1 cellular context compared by ENCODE assay signal in the genomic region with DNA sequence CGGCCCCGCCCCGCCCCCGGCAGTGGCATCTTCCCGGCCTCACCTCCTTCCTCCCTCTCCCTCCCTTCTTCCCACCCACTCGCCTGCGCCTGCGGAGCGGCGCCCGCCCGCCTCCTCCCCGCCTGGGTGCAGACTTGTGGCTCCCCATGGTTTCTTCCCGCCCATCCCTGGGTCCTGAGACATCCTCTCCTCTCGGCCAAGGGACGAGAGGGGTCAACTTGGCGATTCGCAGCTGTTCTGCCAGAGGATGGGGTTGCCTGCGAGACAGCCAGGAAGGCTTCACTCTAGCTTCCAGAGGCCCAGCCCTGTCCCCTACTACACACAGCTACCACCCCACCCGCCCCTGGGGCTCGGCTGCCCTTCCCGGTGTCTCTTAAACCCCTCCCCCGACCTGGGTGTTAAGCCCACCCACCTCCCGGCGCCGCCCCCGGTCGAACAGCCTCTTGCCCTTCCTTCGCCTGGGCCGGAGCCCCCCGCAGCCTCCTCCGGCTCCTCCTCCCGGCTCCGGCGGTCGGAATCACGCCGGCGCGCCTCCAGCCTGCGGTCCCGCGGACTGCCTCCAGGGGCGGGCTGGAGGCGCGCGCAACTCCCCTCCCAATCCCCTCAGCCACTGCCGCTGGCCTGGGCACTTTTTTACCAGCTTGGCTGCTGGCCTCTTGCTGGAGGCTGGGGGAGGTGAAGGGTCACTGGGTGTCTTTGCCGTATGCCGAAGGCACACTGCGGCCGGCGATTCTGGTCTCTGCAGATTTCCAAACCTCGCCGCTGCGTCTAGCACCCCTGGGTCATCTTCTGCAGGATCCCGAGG.
A peak's percentile ranks its signal among the peaks of the same experiment; 100 is the strongest.
TF ChIP-seq lines count a peak whose summit lies in the region.

No MANE protein-coding gene starts in this region.

TF ChIP-seq in HepG2, 621 proteins besides CTCF, POLR2A, EP300 and RAD21 (continued from another document):
- no peak for TF ChIP-seq ZUFSP (CRISPR knock-in tag; IDR thresholded peaks at IDR 0.05; ENCODE audit: borderline replicate concordance)
- peak; percentile 46; the same call in 1 of the 2 replicates for TF ChIP-seq ZNF34 (CRISPR knock-in tag; IDR thresholded peaks at IDR 0.05; ENCODE audit: borderline replicate concordance)
- 0 out of 2 replicates have a peak, but pooled peaks have one; percentile 19 for TF ChIP-seq PAXIP1 (CRISPR knock-in tag; conservative IDR thresholded peaks at IDR 0.05)
- TF ChIP-seq ZNF605 (CRISPR knock-in tag; IDR thresholded peaks at IDR 0.05), result peak; percentile 76
- TF ChIP-seq, protein P1, sequence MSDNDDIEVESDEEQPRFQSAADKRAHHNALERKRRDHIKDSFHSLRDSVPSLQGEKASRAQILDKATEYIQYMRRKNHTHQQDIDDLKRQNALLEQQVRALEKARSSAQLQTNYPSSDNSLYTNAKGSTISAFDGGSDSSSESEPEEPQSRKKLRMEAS (IDR thresholded peaks at IDR 0.05), result peak; percentile 13; the same call in 1 of the 2 replicates
- TF ChIP-seq ZNF710 (CRISPR knock-in tag; IDR thresholded peaks at IDR 0.05; ENCODE audit: borderline replicate concordance), result peak; percentile 79
- 0 out of 2 replicates have a peak, but pooled peaks have one; percentile 6 for TF ChIP-seq BCL3 (CRISPR knock-in tag; IDR thresholded peaks at IDR 0.05)
- TF ChIP-seq HBP1 (CRISPR knock-in tag; IDR thresholded peaks at IDR 0.05; ENCODE audit: low read depth), result peak; percentile 30; the same call in 1 of the 2 replicates
- TF ChIP-seq MAZ (IDR thresholded peaks at IDR 0.05; ENCODE audit: borderline replicate concordance, low read depth, low read length), result peak; percentile 53; the same call in 1 of the 2 replicates
- peak; percentile 18; the same call in 1 of the 2 replicates for TF ChIP-seq MAZ (CRISPR knock-in tag; IDR thresholded peaks at IDR 0.05; ENCODE audit: low read depth)
- 0 out of 2 replicates have a peak, but pooled peaks have one; percentile 34 for TF ChIP-seq MTERF4 (CRISPR knock-in tag; IDR thresholded peaks at IDR 0.05)
- no peak for TF ChIP-seq MXD3 (CRISPR knock-in tag; IDR thresholded peaks at IDR 0.05)
- peak; percentile 15; the same call in 1 of the 2 replicates for TF ChIP-seq TFAP4 (IDR thresholded peaks at IDR 0.05; ENCODE audit: borderline replicate concordance, low read depth)
- TF ChIP-seq TRIM24 (CRISPR knock-in tag; IDR thresholded peaks at IDR 0.05), result no peak
- TF ChIP-seq ZFP82 (CRISPR knock-in tag; IDR thresholded peaks at IDR 0.05; ENCODE audit: borderline replicate concordance), result 0 out of 2 replicates have a peak, but pooled peaks have one; percentile 89
- TF ChIP-seq STAG1 (CRISPR knock-in tag; IDR thresholded peaks at IDR 0.05), result peak; percentile 43
- 0 out of 2 replicates have a peak, but pooled peaks have one; percentile 23 for TF ChIP-seq ZBTB7B (CRISPR knock-in tag; IDR thresholded peaks at IDR 0.05)
- TF ChIP-seq SOX5 (CRISPR knock-in tag; IDR thresholded peaks at IDR 0.05; ENCODE audit: borderline replicate concordance), result 0 out of 2 replicates have a peak, but pooled peaks have one; percentile 7
- peak; percentile 14 for TF ChIP-seq ZNF781 (CRISPR knock-in tag; IDR thresholded peaks at IDR 0.05; ENCODE audit: borderline replicate concordance, not compliant biosample characterization)
